In genomic region chr9:12094051-12094450, GRCh38 we compare ENCODE assay signal across 26 cellular contexts.
"Had no signal": no experiment of that assay in that cellular context is flagged by ENCODE, and none has a peak within 500 bp of the region (broad histone marks: within the 10 kb centered on the region; RNA-seq: fewer than 3 reads in every experiment).

No MANE protein-coding gene starts in this region.

- DNase-seq: activated CD4-positive, alpha-beta memory T cell treated with anti-CD3 and anti-CD28 coated beads for 36 hours; activated CD4-positive, alpha-beta T cell treated with anti-CD3 and anti-CD28 coated beads for 36 hours; activated CD4-positive, alpha-beta T cell treated with anti-CD3 and anti-CD28 coated beads, Interleukin-2, amount 10 ng/mL, durations not matched to agents 24 days and 14 days; activated CD4-positive, CD25-positive, alpha-beta regulatory T cell; activated CD4-positive, CD25-positive, alpha-beta regulatory T cell treated with anti-CD3 and anti-CD28 coated beads, Interleukin-2, amount 50 U/mL, for 72 hours; activated CD8-positive, alpha-beta memory T cell treated with anti-CD3 and anti-CD28 coated beads, Interleukin-2, amount 50 U/mL, for 48 hours; activated effector memory CD4-positive, alpha-beta T cell treated with anti-CD3 and anti-CD28 coated beads, Interleukin-2, amount 50 U/mL, for 16 hours; activated naive CD4-positive, alpha-beta T cell treated with anti-CD3 and anti-CD28 coated beads for 36 hours; activated naive CD8-positive, alpha-beta T cell treated with anti-CD3 and anti-CD28 coated beads for 36 hours; activated naive CD8-positive, alpha-beta T cell treated with anti-CD3 and anti-CD28 coated beads, Interleukin-2, amount 50 U/mL, for 24 hours; activated T-cell treated with anti-CD3 and anti-CD28 coated beads for 4 hours; activated T-cell treated with anti-CD3 and anti-CD28 coated beads, Interleukin-2, amount 50 U/mL, for 24 hours; activated T-cell treated with anti-CD3 and anti-CD28 coated beads, Interleukin-2, amount 50 U/mL, for 72 hours; adrenal gland; amygdala; aorta; body of pancreas; central memory CD4-positive, alpha-beta T cell; cerebellar nuclear complex; colonic mucosa; effector CD8-positive, alpha-beta T cell; foreskin fibroblast; head of caudate nucleus; T-helper 2 cell had no signal

- ATAC-seq: activated CD4-positive, alpha-beta T cell treated with anti-CD3 and anti-CD28 coated beads for 36 hours; activated naive CD8-positive, alpha-beta T cell treated with anti-CD3 and anti-CD28 coated beads, Interleukin-2, amount 50 U/mL, for 24 hours; activated T-cell treated with anti-CD3 and anti-CD28 coated beads, Interleukin-2, amount 50 U/mL, for 72 hours; body of pancreas; esophagus mucosa had no signal

- H3K36me3 ChIP-seq: adrenal gland, cardiac muscle cell, colonic mucosa had no signal

- H3K27ac ChIP-seq: adrenal gland, body of pancreas, cardiac muscle cell, colonic mucosa had no signal

- H3K9me3 ChIP-seq: adrenal gland, body of pancreas, colonic mucosa had no signal

- H3K27me3 ChIP-seq: adrenal gland, body of pancreas, cardiac muscle cell, colonic mucosa had no signal

- H3K4me3 ChIP-seq: adrenal gland, body of pancreas, cardiac muscle cell, colonic mucosa had no signal

- H3K4me1 ChIP-seq: adrenal gland, body of pancreas, colonic mucosa had no signal
